In genomic region chr12:107759410-107759809, GRCh38 we compare ENCODE assay signal across 9 cellular contexts. TPM values are rescaled to one million over a fixed set of nuclear protein-coding genes. Genes with fewer than 3 reads are reported as not detected.
DNase-seq lines count a peak whose midpoint lies in the region; ATAC-seq, FAIRE-seq and TF ChIP-seq lines count a peak whose summit lies in the region.
"Had no signal": no experiment of that assay in that cellular context is flagged by ENCODE, and none has a peak within 500 bp of the region (broad histone marks: within the 10 kb centered on the region; RNA-seq: fewer than 3 reads in every experiment).

No MANE protein-coding gene starts in this region.

- TF ChIP-seq EP300 in H1 (IDR thresholded peaks at IDR 0.05; ENCODE audit: borderline replicate concordance in 1 of 2, low read depth in 2 of 2, low read length in 2 of 2): no peak

- no peak overlapping the region for H4K5ac ChIP-seq in H1 (ENCODE audit: insufficient read length, low read depth, low read length)

- no peak for FAIRE-seq in H1 (lab: Jason Lieb, UNC)
- FAIRE-seq: TTC549 had no signal

- H3K27me3 ChIP-seq in HUES6 (ENCODE audit: control insufficient read depth, insufficient read depth, low read length) (no peaks in the 10 kb centered on the region; the same call in 1 of the 2 replicates), H1 (replicated peaks in 1 of 4; ENCODE audit: control insufficient read depth in 3 of 4, extremely low read depth in 1 of 4, insufficient read depth in 3 of 4, low read length in 3 of 4) (no peaks in the 10 kb centered on the region), neuron (ENCODE audit: insufficient read depth, low read length) (no peaks in the 10 kb centered on the region)

- no peaks in the 10 kb centered on the region for H3K79me1 ChIP-seq in H1 (ENCODE audit: low read depth, low read length)

- H3K9me3 ChIP-seq in HUES6 (ENCODE audit: control insufficient read depth, insufficient read depth, low read depth, low read length) (no peaks in the 10 kb centered on the region), H1 (ENCODE audit: insufficient read depth in 2 of 2, low read depth in 1 of 2, low read length in 1 of 2) (no peaks in the 10 kb centered on the region), neuron (ENCODE audit: low read length) (no peaks in the 10 kb centered on the region)

- no peak overlapping the region for H3K4ac ChIP-seq in H1 (replicated peaks; ENCODE audit: insufficient read length, low read depth, low read length)

- no peak for TF ChIP-seq POLR2A in H1 (IDR thresholded peaks at IDR 0.05; ENCODE audit: control extremely low read depth in 1 of 2, low read depth in 2 of 2, low read length in 2 of 2)

- H3K18ac ChIP-seq in H1 (ENCODE audit: extremely low read depth, low read length): no peak overlapping the region

- 75% methylated on average over 3 of the region's 3 CpGs; no CpG with 5 or more reads in 1 of the 2 experiments for WGBS in H1 (ENCODE audit: extremely low coverage in 1 of 2, insufficient coverage in 1 of 2, insufficient read length in 1 of 2, insufficient replicate concordance in 2 of 2, low coverage in 1 of 2, low lambda C conversion rate in 2 of 2, missing lambda C conversion rate in 1 of 2), 2 experiments

- H2BK20ac ChIP-seq in H1 (ENCODE audit: low read length): no peak overlapping the region

- H2BK5ac ChIP-seq in H1 (ENCODE audit: low read depth, low read length): no peak overlapping the region

- H3K9me3 Mint-ChIP-seq in T-cell: no peaks in the 10 kb centered on the region

- H3K4me1 Mint-ChIP-seq in T-cell: peaks cover 32 to 37% (median 36%) of the 10 kb centered on the region in 3 donors

- H4K20me1 ChIP-seq in H1 (replicated peaks in 1 of 2; ENCODE audit: control insufficient read depth in 1 of 2, insufficient read depth in 2 of 2, low read length in 2 of 2): peaks cover 0 to 2% of the 10 kb centered on the region in 2 experiments

- in situ Hi-C loops in GM13977 (cut with MboI; ENCODE audit: low pct_unique_long_range_greater_than_20kb, low sequenced_read_pairs, unreplicated experiment): loop anchor here (5.0 kb wide), 1 partner anchor 123 kb away; no protein-coding TSS in a partner anchor

- DNase-seq in COLO829 (ENCODE audit: low spot score) (peak; percentile 75), T-cell (no peak), H1 (ENCODE audit: low read depth in 1 of 2, low spot score in 2 of 2) (no peak), GM13977 (ENCODE audit: low spot score) (no peak), ecto neural progenitor cell (ENCODE audit: low spot score) (no peak)

- TF ChIP-seq RAD21 in H1 (IDR thresholded peaks at IDR 0.05 in 1 of 2, conservative IDR thresholded peaks at IDR 0.05 in 1 of 2; ENCODE audit: low read depth in 2 of 2, low read length in 2 of 2): no peak

- no peak overlapping the region for H3K56ac ChIP-seq in H1 (replicated peaks; ENCODE audit: insufficient read length, low read depth, low read length)

- peaks cover 8% of the 10 kb centered on the region for H3K36me3 Mint-ChIP-seq in T-cell

- H3K14ac ChIP-seq in H1 (ENCODE audit: insufficient read length): no peak overlapping the region

- H3K4me3 ChIP-seq in HUES6 (ENCODE audit: low read depth, low read length) (peak overlapping the region; percentile 84), H1 (ENCODE audit: extremely low read depth in 1 of 4, insufficient read depth in 2 of 4, low read depth in 3 of 4, low read length in 4 of 4) (peak overlapping the region in 3 of 4 experiments; percentile 77 to 84 (median 80); a peak in 3 of 8 replicates), neuron (ENCODE audit: low read length) (peak overlapping the region; percentile 100)

- peaks cover 12% of the 10 kb centered on the region for H3K23me2 ChIP-seq in H1 (ENCODE audit: low read depth, low read length)

- no peak overlapping the region for H2AK5ac ChIP-seq in H1 (ENCODE audit: low read depth, low read length)

- peaks cover 6 to 30% of the 10 kb centered on the region in 2 experiments; a peak in 3 of 4 replicates for H3K79me2 ChIP-seq in H1 (ENCODE audit: control insufficient read depth in 1 of 2, insufficient read depth in 2 of 2, low read length in 2 of 2)

- peak overlapping the region; percentile 99; a peak in 3 of 4 replicates for H3K4me2 ChIP-seq in H1 (ENCODE audit: insufficient read depth in 1 of 2, low read depth in 2 of 2, low read length in 2 of 2)

- H3K27me3 Mint-ChIP-seq in T-cell: no peaks in the 10 kb centered on the region

- H4K91ac ChIP-seq in H1 (replicated peaks; ENCODE audit: insufficient read length, low read length): no peak overlapping the region

- H3K4me3 Mint-ChIP-seq in T-cell: peak overlapping the region; percentile 83 to 90 (median 88)

- ATAC-seq in T-cell (replicated peaks in 1 of 4) (no peak), HG03175 (IDR thresholded peaks at IDR 0.05; ENCODE audit: unreplicated experiment) (no peak)

- H3K4me1 ChIP-seq in HUES6 (ENCODE audit: control insufficient read depth, insufficient read depth, low read length) (peaks cover 19% of the 10 kb centered on the region), H1 (replicated peaks in 1 of 4; ENCODE audit: control insufficient read depth in 3 of 4, insufficient read depth in 4 of 4, low read length in 3 of 4) (peaks cover 0 to 8% (median under 1%) of the 10 kb centered on the region in 4 experiments; a peak in 3 of 7 replicates), neuron (ENCODE audit: insufficient read depth, low read length) (peaks cover 25% of the 10 kb centered on the region)

- POLR2A ChIA-PET in T-cell (lab: Charles Lee): interaction anchor here in 1 of 2 donors (0.5 to 0.7 kb wide), 2 partner anchors 79 to 642 kb away, joined by 3 read pairs; no protein-coding TSS in a partner anchor
- POLR2A ChIA-PET in H1 (lab: Charles Lee; ENCODE audit: partially characterized antibody): interaction anchor here (1.6 kb wide), 1 partner anchor 10 kb away, joined by 7 read pairs; no protein-coding TSS in a partner anchor

- H3K27ac Mint-ChIP-seq in T-cell: peak overlapping the region; percentile 48 to 82

- CTCF ChIA-PET in T-cell (lab: Charles Lee) (interaction anchor here in 1 of 2 donors (1.0 kb wide), 2 partner anchors 17 to 83 kb away, joined by 4 to 5 read pairs; no protein-coding TSS in a partner anchor), H1 (lab: Charles Lee; ENCODE audit: partially characterized antibody) (interaction anchor here (0.5 to 2.1 kb wide), 8 partner anchors 9 to 1358 kb away, joined by 3 to 6 read pairs (median 4); no protein-coding TSS in a partner anchor)

- H3K27ac ChIP-seq in HUES6 (ENCODE audit: low read depth, low read length) (peak overlapping the region; percentile 3; the same call in 1 of the 2 replicates), H1 (ENCODE audit: low read depth, low read length) (no peak overlapping the region)

- H2BK15ac ChIP-seq in H1 (ENCODE audit: low read length): no peak overlapping the region

- H2AFZ ChIP-seq in H1 (ENCODE audit: low read length): no peak overlapping the region
- no peak overlapping the region for H2AFZ ChIP-seq in neuron (ENCODE audit: low read depth, low read length)

- peaks cover 40% of the 10 kb centered on the region for H3K36me3 ChIP-seq in HUES6 (ENCODE audit: control insufficient read depth, insufficient read depth, low read length)
- peaks cover 3 to 26% (median 17%) of the 10 kb centered on the region in 4 experiments; a peak in 7 of 8 replicates for H3K36me3 ChIP-seq in H1 (ENCODE audit: control insufficient read depth in 2 of 4, insufficient read depth in 4 of 4, low read length in 3 of 4)
- H3K36me3 ChIP-seq in neuron (ENCODE audit: insufficient read depth, low read length): peaks cover 33% of the 10 kb centered on the region

- H3K9ac ChIP-seq in HUES6 (ENCODE audit: low read length) (peak overlapping the region; percentile 91), H1 (replicated peaks in 1 of 4; ENCODE audit: extremely low read depth in 1 of 4, low read depth in 3 of 4, low read length in 3 of 4) (peak overlapping the region in 2 of 4 experiments; percentile 16 to 87; a peak in 2 of 7 replicates)

- no peak overlapping the region for H2BK120ac ChIP-seq in H1 (replicated peaks; ENCODE audit: low read depth, low read length)

- H3K23ac ChIP-seq in H1 (ENCODE audit: insufficient read length): no peak overlapping the region

- no peak overlapping the region for H4K8ac ChIP-seq in H1 (ENCODE audit: extremely low read depth, insufficient read depth, low read length)

- TF ChIP-seq CTCF in H1 (IDR thresholded peaks at IDR 0.05; ENCODE audit: control extremely low read depth in 1 of 3, insufficient read depth in 1 of 3, low read depth in 1 of 3, low read length in 3 of 3): no peak
- no peak for TF ChIP-seq CTCF in GM13977 (IDR thresholded peaks at IDR 0.05; ENCODE audit: extremely low read depth, insufficient read depth, missing control alignments)

- no peak overlapping the region for H2BK12ac ChIP-seq in H1 (ENCODE audit: low read depth, low read length)

TF ChIP-seq in H1, 55 proteins besides CTCF, POLR2A, EP300 and RAD21 (continues in another document):
- no peak for TF ChIP-seq ASH2L (IDR thresholded peaks at IDR 0.05; ENCODE audit: low read length)
- no peak for TF ChIP-seq SP1 (IDR thresholded peaks at IDR 0.05; ENCODE audit: low read depth, low read length)
- no peak for TF ChIP-seq RFX5 (IDR thresholded peaks at IDR 0.05; ENCODE audit: borderline replicate concordance, low read depth, low read length)
- no peak for TF ChIP-seq YY1 (IDR thresholded peaks at IDR 0.05; ENCODE audit: low read depth, low read length)
- TF ChIP-seq TAF1 (IDR thresholded peaks at IDR 0.05; ENCODE audit: low read depth, low read length): no peak
- no peak for TF ChIP-seq CEBPB (IDR thresholded peaks at IDR 0.05; ENCODE audit: low read depth, low read length)

RNA-seq across cellular contexts. Expression of gene PRDM4, which starts 1.5 kb away (rescaled TPM):
- total RNA-seq in T-cell: 10 to 100 TPM; 30.2 to 42.4 (median 40.0) TPM
- 17.2 and 17.5 TPM in 2 replicates for total RNA-seq in H1 (2021; fragmentation: NEBNext Ultra II Directional; extraction: Animal tissue kit (Norgen Biotek cat#: 25700))
- polyA plus RNA-seq in H1 (2011; rRNA removed): 9.3 and 10.1 TPM in 2 replicates
- 10.1 TPM for polyA plus RNA-seq in H1 (2011; cell fraction: cytosol; rRNA removed)
- 14.2 TPM for polyA plus RNA-seq in H1 (2011; cell fraction: nucleus; rRNA removed)
- polyA plus RNA-seq in H1 (2012, experiment 1 of 2): 10.0 to 12.3 TPM (median 10.3 TPM) in 4 replicates
- polyA plus RNA-seq in H1 (2012, experiment 2 of 2): 0.92 TPM
- 9.4 TPM for polyA plus RNA-seq in H1 (2013, experiment 1 of 2)
- polyA plus RNA-seq in H1 (2013, experiment 2 of 2): 10.0 TPM
- 18.3 and 20.6 TPM in 2 replicates for polyA minus RNA-seq in H1 (2011; rRNA and poly(A)+ RNA removed)
- polyA minus RNA-seq in H1 (2011; cell fraction: cytosol; rRNA and poly(A)+ RNA removed): 10.8 TPM
- 30.6 TPM for polyA minus RNA-seq in H1 (2011; cell fraction: nucleus; rRNA and poly(A)+ RNA removed)

RNA-seq across cellular contexts. Expression of gene ASCL4, which starts 15.1 kb away (rescaled TPM):
- total RNA-seq in T-cell: not detected
- total RNA-seq in H1 (2021; fragmentation: NEBNext Ultra II Directional; extraction: Animal tissue kit (Norgen Biotek cat#: 25700)): not detected in 2 replicates
- 0.03 TPM in 1 of 2 replicates, not detected in the other for polyA plus RNA-seq in H1 (2011; rRNA removed)
- polyA plus RNA-seq in H1 (2011; cell fraction: cytosol; rRNA removed): not detected
- polyA plus RNA-seq in H1 (2011; cell fraction: nucleus; rRNA removed): not detected
- not detected in 4 replicates for polyA plus RNA-seq in H1 (2012, experiment 1 of 2)
- not detected for polyA plus RNA-seq in H1 (2012, experiment 2 of 2)
- polyA plus RNA-seq in H1 (2013, experiment 1 of 2): not detected
- polyA plus RNA-seq in H1 (2013, experiment 2 of 2): not detected
- polyA minus RNA-seq in H1 (2011; rRNA and poly(A)+ RNA removed): not detected in 2 replicates
- not detected for polyA minus RNA-seq in H1 (2011; cell fraction: cytosol; rRNA and poly(A)+ RNA removed)
- polyA minus RNA-seq in H1 (2011; cell fraction: nucleus; rRNA and poly(A)+ RNA removed): not detected
